ENCODE assay signal across 8 cellular contexts in genomic region chr17:48053758-48054237, GRCh38. TPM values are rescaled to one million over a fixed set of nuclear protein-coding genes. Genes with fewer than 3 reads are reported as not detected.
DNase-seq lines count a peak whose midpoint lies in the region; ATAC-seq and TF ChIP-seq lines count a peak whose summit lies in the region.

No MANE protein-coding gene starts in this region.

- peak overlapping the region; percentile 72 to 93 for H3K27ac ChIP-seq in lung (ENCODE audit: low read depth in 1 of 2, low read length in 1 of 2)
- H3K27ac ChIP-seq in tibial artery = peak overlapping the region; percentile 94 to 95

- TF ChIP-seq CTCF in astrocyte of the cerebellum (IDR thresholded peaks at IDR 0.05; ENCODE audit: low read depth, low read length, missing control alignments) = no peak
- TF ChIP-seq CTCF in lung (IDR thresholded peaks at IDR 0.05; ENCODE audit: control extremely low read depth, extremely low read depth) = no peak
- TF ChIP-seq CTCF in tibial artery (IDR thresholded peaks at IDR 0.05) = no peak

- H3K4me1 ChIP-seq in lung (ENCODE audit: control insufficient read depth in 2 of 2, insufficient read depth in 2 of 2, low read length in 2 of 2) = peaks cover 26 to 41% of the 10 kb centered on the region in 2 donors
- peaks cover 15 to 69% (median 64%) of the 10 kb centered on the region in 4 donors for H3K4me1 ChIP-seq in tibial artery

- WGBS in lung, 2 donors = 49 to 60% methylated on average over 6 of the region's 6 CpGs

- no peak for DNase-seq in activated T-cell treated with anti-CD3 and anti-CD28 coated beads, Interleukin-2, amount 50 U/mL, for 24 hours
- DNase-seq in activated T-cell treated with anti-CD3 and anti-CD28 coated beads for 4 hours (no peak), astrocyte of the cerebellum (ENCODE audit: low read depth) (no peak), lung (ENCODE audit: low spot score) (no peak), tibial artery (no peak), iPS-NIHi11 (ENCODE audit: low spot score) (no peak), DMS 273 treated with DMSO at 0.1 percent for 48 hours (lab: John Stamatoyannopoulos, UW) (no peak), NCI-H526 (lab: John Stamatoyannopoulos, UW) (no peak)

- H3K36me3 ChIP-seq in lung (ENCODE audit: control insufficient read depth in 2 of 2, insufficient read depth in 2 of 2, low read length in 2 of 2) (peaks cover 13 to 62% of the 10 kb centered on the region in 2 donors), tibial artery (peaks cover 36 to 59% (median 38%) of the 10 kb centered on the region in 3 donors)

- H3K9me3 ChIP-seq in lung (ENCODE audit: control insufficient read depth in 2 of 2, insufficient read depth in 1 of 2, low read length in 1 of 2) (no peaks in the 10 kb centered on the region), tibial artery (no peaks in the 10 kb centered on the region)

- intact Hi-C loops in tibial artery (cut with DNase I; ENCODE audit: low total_unique reads) = no loop called here

- no peaks in the 10 kb centered on the region for H3K9me3 Mint-ChIP-seq in activated T-cell treated with anti-CD3 and anti-CD28 coated beads, Interleukin-2, amount 50 U/mL, for 24 hours

- peak overlapping the region; percentile 81 for H3K27ac Mint-ChIP-seq in activated T-cell treated with anti-CD3 and anti-CD28 coated beads, Interleukin-2, amount 50 U/mL, for 24 hours

- H3K4me3 Mint-ChIP-seq in activated T-cell treated with anti-CD3 and anti-CD28 coated beads, Interleukin-2, amount 50 U/mL, for 24 hours = peak overlapping the region; percentile 13

- ATAC-seq in lung (ENCODE audit: insufficient read depth, low FRiP score) = no peak

- H3K36me3 Mint-ChIP-seq in activated T-cell treated with anti-CD3 and anti-CD28 coated beads, Interleukin-2, amount 50 U/mL, for 24 hours (ENCODE audit: low read depth) = peaks cover 96% of the 10 kb centered on the region

- H3K4me1 Mint-ChIP-seq in activated T-cell treated with anti-CD3 and anti-CD28 coated beads, Interleukin-2, amount 50 U/mL, for 24 hours (ENCODE audit: low read depth) = peaks cover 68% of the 10 kb centered on the region

- no peaks in the 10 kb centered on the region for H3K27me3 ChIP-seq in lung (ENCODE audit: control insufficient read depth, insufficient read depth)
- no peaks in the 10 kb centered on the region for H3K27me3 ChIP-seq in tibial artery

- peak overlapping the region; percentile 33 for H3K4me3 ChIP-seq in astrocyte of the cerebellum (ENCODE audit: low read depth, low read length)
- no peak overlapping the region for H3K4me3 ChIP-seq in lung
- peak overlapping the region; percentile 78 to 87 for H3K4me3 ChIP-seq in tibial artery

- in situ Hi-C loops in astrocyte of the cerebellum (cut with HindIII; ENCODE audit: low sequenced_read_pairs) = no loop called here

- H3K27me3 Mint-ChIP-seq in activated T-cell treated with anti-CD3 and anti-CD28 coated beads, Interleukin-2, amount 50 U/mL, for 24 hours = no peaks in the 10 kb centered on the region

RNA-seq across cellular contexts. Expression of gene NFE2L1, which starts 5.6 kb away (rescaled TPM):
- total RNA-seq in lung = 100 to 1,000 TPM in 1 of 2 donors, 10 to 100 TPM in 1; 75.7 to 135 TPM
- polyA plus RNA-seq in lung = 10 to 100 TPM; 68.8 to 98.4 TPM

RNA-seq across cellular contexts. Expression of gene COPZ2, which starts 16.2 kb away (rescaled TPM):
- 10 to 100 TPM in 1 of 2 donors, 1 to 10 TPM in 1; 6.8 to 25.5 TPM for total RNA-seq in lung
- polyA plus RNA-seq in lung = 10 to 100 TPM in 1 of 2 donors, 1 to 10 TPM in 1; 6.2 to 16.4 TPM

RNA-seq across cellular contexts. Expression of gene CBX1, which starts 47.5 kb away (rescaled TPM):
- 10 to 100 TPM; 28.2 to 43.2 TPM for total RNA-seq in lung
- 10 to 100 TPM; 17.6 to 29.7 TPM for polyA plus RNA-seq in lung

RNA-seq across cellular contexts. Expression of gene SNX11, which starts 53.8 kb away (rescaled TPM):
- total RNA-seq in lung = 10 to 100 TPM; 11.4 to 24.8 TPM
- 10 to 100 TPM; 13.5 to 31.0 TPM for polyA plus RNA-seq in lung
